ENCODE assay signal across 9 cellular contexts in genomic region chr1:246609632-246610031, GRCh38. TPM values are rescaled to one million over a fixed set of nuclear protein-coding genes. Genes with fewer than 3 reads are reported as not detected.
DNase-seq lines count a peak whose midpoint lies in the region; ATAC-seq and TF ChIP-seq lines count a peak whose summit lies in the region.
"Had no signal": no experiment of that assay in that cellular context is flagged by ENCODE, and none has a peak within 500 bp of the region (broad histone marks: within the 10 kb centered on the region; RNA-seq: fewer than 3 reads in every experiment).

No MANE protein-coding gene starts in this region.

- no peaks in the 10 kb centered on the region for H3K9me3 ChIP-seq in CD4-positive, alpha-beta memory T cell (ENCODE audit: control insufficient read depth in 1 of 2, low read length in 2 of 2)
- H3K9me3 ChIP-seq in Panc1 (ENCODE audit: control insufficient read depth, insufficient read depth, low read depth, low read length) (no peaks in the 10 kb centered on the region), esophagus muscularis mucosa (no peaks in the 10 kb centered on the region)

- no peak for TF ChIP-seq POLR2A in esophagus muscularis mucosa (IDR thresholded peaks at IDR 0.05; ENCODE audit: low read depth)

- no peak overlapping the region for H3K4me3 Mint-ChIP-seq in CD4-positive, alpha-beta memory T cell
- H3K4me3 Mint-ChIP-seq in stimulated activated effector memory CD8-positive, alpha-beta T cell treated with anti-CD3 and anti-CD28 coated beads, Interleukin-12 subunit alpha, Interleukin-12 subunit beta, amount 100 ng/mL, for 72 hours = no peak overlapping the region

- no peaks in the 10 kb centered on the region for H3K27me3 ChIP-seq in CD4-positive, alpha-beta memory T cell (ENCODE audit: insufficient read depth, low read length)
- no peaks in the 10 kb centered on the region for H3K27me3 ChIP-seq in Panc1 (ENCODE audit: control insufficient read depth, insufficient read depth, low read length)
- no peaks in the 10 kb centered on the region for H3K27me3 ChIP-seq in esophagus muscularis mucosa

- peak overlapping the region in 5 of 7 donors; percentile 50 to 80 (median 66) for H3K27ac Mint-ChIP-seq in CD4-positive, alpha-beta memory T cell
- peak overlapping the region; percentile 86 for H3K27ac Mint-ChIP-seq in stimulated activated effector memory CD8-positive, alpha-beta T cell treated with anti-CD3 and anti-CD28 coated beads, Interleukin-12 subunit alpha, Interleukin-12 subunit beta, amount 100 ng/mL, for 72 hours

- intact Hi-C loops in CD4-positive, alpha-beta memory T cell (cut with micrococcal nuclease) = no loop called here
- intact Hi-C loops in Panc1 (cut with micrococcal nuclease; ENCODE audit: unreplicated experiment) (no loop called here), esophagus muscularis mucosa (cut with DNase I) (no loop called here)

- 74% methylated on average over 4 of the region's 4 CpGs for WGBS in esophagus muscularis mucosa

- H3K36me3 ChIP-seq in CD4-positive, alpha-beta memory T cell (ENCODE audit: insufficient read depth, low read length) = no peaks in the 10 kb centered on the region
- H3K36me3 ChIP-seq in Panc1 (ENCODE audit: control insufficient read depth, insufficient read depth, low read length) (no peaks in the 10 kb centered on the region), esophagus muscularis mucosa (no peaks in the 10 kb centered on the region)

- H3K4me1 Mint-ChIP-seq in CD4-positive, alpha-beta memory T cell = peaks cover 40 to 73% (median 57%) of the 10 kb centered on the region in 4 donors
- peaks cover 43% of the 10 kb centered on the region for H3K4me1 Mint-ChIP-seq in stimulated activated effector memory CD8-positive, alpha-beta T cell treated with anti-CD3 and anti-CD28 coated beads, Interleukin-12 subunit alpha, Interleukin-12 subunit beta, amount 100 ng/mL, for 72 hours

- POLR2A ChIA-PET in CD4-positive, alpha-beta memory T cell (lab: Charles Lee; ENCODE audit: partially characterized antibody) = no interaction called here
- POLR2A ChIA-PET in Panc1 (lab: Charles Lee) = no interaction called here

- CTCF ChIA-PET in CD4-positive, alpha-beta memory T cell (lab: Charles Lee; ENCODE audit: partially characterized antibody) = no interaction called here
- CTCF ChIA-PET in Panc1 (lab: Charles Lee) = no interaction called here

- H3K4me1 ChIP-seq in CD4-positive, alpha-beta memory T cell (ENCODE audit: insufficient read depth, low read length) = peaks cover 42% of the 10 kb centered on the region
- H3K4me1 ChIP-seq in Panc1 (ENCODE audit: control insufficient read depth, insufficient read depth, low read length) (peaks cover 30% of the 10 kb centered on the region), esophagus muscularis mucosa (peaks cover 47 to 68% (median 64%) of the 10 kb centered on the region in 4 donors)

- H3K27me3 Mint-ChIP-seq in CD4-positive, alpha-beta memory T cell = no peaks in the 10 kb centered on the region

- no peak overlapping the region for H3K27ac ChIP-seq in CD4-positive, alpha-beta memory T cell (ENCODE audit: low read depth, low read length)
- H3K27ac ChIP-seq in Panc1 (ENCODE audit: low read length) = peak overlapping the region; percentile 84
- peak overlapping the region; percentile 75 to 87 (median 80) for H3K27ac ChIP-seq in esophagus muscularis mucosa (replicated peaks in 1 of 4)

- BruUV-seq in Panc1 (replicated peaks; lab: Mats Ljungman, UMichigan) = no TSS peak

- in situ Hi-C loops in Panc1 (cut with HindIII; ENCODE audit: low pct_unique_long_range_greater_than_20kb, low sequenced_read_pairs) = no loop called here

- peaks cover 20 to 24% of the 10 kb centered on the region in 2 donors for H3K36me3 Mint-ChIP-seq in CD4-positive, alpha-beta memory T cell
- H3K36me3 Mint-ChIP-seq in stimulated activated effector memory CD8-positive, alpha-beta T cell treated with anti-CD3 and anti-CD28 coated beads, Interleukin-12 subunit alpha, Interleukin-12 subunit beta, amount 100 ng/mL, for 72 hours = peaks cover 7% of the 10 kb centered on the region

- no peak for DNase-seq in CD4-positive, alpha-beta memory T cell
- DNase-seq in Panc1 (ENCODE audit: low read depth, low spot score) (no peak), esophagus muscularis mucosa (ENCODE audit: extremely low spot score) (no peak), ureter (ENCODE audit: low spot score) (no peak)
- no peak for DNase-seq in stimulated activated effector memory CD8-positive, alpha-beta T cell treated with anti-CD3 and anti-CD28 coated beads, Interleukin-12 subunit alpha, Interleukin-12 subunit beta, amount 100 ng/mL, for 72 hours (ENCODE audit: low spot score in 2 of 2)
- DNase-seq: GOT3, NCI-H345 had no signal

- no peak for ATAC-seq in Panc1
- no peak for ATAC-seq in stimulated activated effector memory CD8-positive, alpha-beta T cell treated with anti-CD3 and anti-CD28 coated beads, Interleukin-12 subunit alpha, Interleukin-12 subunit beta, amount 100 ng/mL, for 72 hours
- ATAC-seq in GM21717 (IDR thresholded peaks at IDR 0.05; ENCODE audit: unreplicated experiment) = no peak
- ATAC-seq in GM18861 (IDR thresholded peaks at IDR 0.05; ENCODE audit: unreplicated experiment) = no peak

- no peak for TF ChIP-seq EP300 in esophagus muscularis mucosa (IDR thresholded peaks at IDR 0.05)

- peaks cover 0 to 3% (median 0%) of the 10 kb centered on the region in 8 donors for H3K9me3 Mint-ChIP-seq in CD4-positive, alpha-beta memory T cell
- H3K9me3 Mint-ChIP-seq in stimulated activated effector memory CD8-positive, alpha-beta T cell treated with anti-CD3 and anti-CD28 coated beads, Interleukin-12 subunit alpha, Interleukin-12 subunit beta, amount 100 ng/mL, for 72 hours = no peaks in the 10 kb centered on the region

- TF ChIP-seq CTCF in Panc1 (IDR thresholded peaks at IDR 0.05) = no peak
- no peak for TF ChIP-seq CTCF in esophagus muscularis mucosa (IDR thresholded peaks at IDR 0.05)

- no peak overlapping the region for H3K4me3 ChIP-seq in CD4-positive, alpha-beta memory T cell (ENCODE audit: low read length in 2 of 2)
- H3K4me3 ChIP-seq in Panc1 (ENCODE audit: low read depth in 2 of 2, low read length in 2 of 2) (no peak overlapping the region), esophagus muscularis mucosa (no peak overlapping the region)

RNA-seq across cellular contexts. Expression of gene CNST, which starts 43.4 kb away (rescaled TPM):
- 100 to 1,000 TPM in 1 of 2 experiments, 10 to 100 TPM in 1; 97.8 to 103 TPM for total RNA-seq in CD4-positive, alpha-beta memory T cell
- polyA plus RNA-seq in CD4-positive, alpha-beta memory T cell = 10 to 100 TPM; 36.2 to 58.3 TPM
- total RNA-seq in Panc1 (2021; ENCODE audit: unreplicated experiment) (18.5 TPM), esophagus muscularis mucosa (10 to 100 TPM; 55.4 to 74.7 (median 61.9) TPM), ureter (37.2 TPM)
- 10.6 TPM for polyA plus RNA-seq in Panc1 (2012; ENCODE audit: insufficient read length)

RNA-seq across cellular contexts. Expression of gene TFB2M, which starts 43.6 kb away (rescaled TPM):
- total RNA-seq in CD4-positive, alpha-beta memory T cell = 1 to 10 TPM; 8.8 to 9.6 TPM
- polyA plus RNA-seq in CD4-positive, alpha-beta memory T cell = 10 to 100 TPM; 16.4 to 29.0 TPM
- total RNA-seq in Panc1 (2021; ENCODE audit: unreplicated experiment) (21.0 TPM), esophagus muscularis mucosa (10 to 100 TPM in 2 of 4 donors, 1 to 10 TPM in 2; 9.1 to 12.9 (median 11.4) TPM), ureter (13.6 TPM)
- polyA plus RNA-seq in Panc1 (2012; ENCODE audit: insufficient read length) = 13.8 TPM
